Comparison of ENCODE assay signal across 8 cellular contexts in the genomic region with DNA sequence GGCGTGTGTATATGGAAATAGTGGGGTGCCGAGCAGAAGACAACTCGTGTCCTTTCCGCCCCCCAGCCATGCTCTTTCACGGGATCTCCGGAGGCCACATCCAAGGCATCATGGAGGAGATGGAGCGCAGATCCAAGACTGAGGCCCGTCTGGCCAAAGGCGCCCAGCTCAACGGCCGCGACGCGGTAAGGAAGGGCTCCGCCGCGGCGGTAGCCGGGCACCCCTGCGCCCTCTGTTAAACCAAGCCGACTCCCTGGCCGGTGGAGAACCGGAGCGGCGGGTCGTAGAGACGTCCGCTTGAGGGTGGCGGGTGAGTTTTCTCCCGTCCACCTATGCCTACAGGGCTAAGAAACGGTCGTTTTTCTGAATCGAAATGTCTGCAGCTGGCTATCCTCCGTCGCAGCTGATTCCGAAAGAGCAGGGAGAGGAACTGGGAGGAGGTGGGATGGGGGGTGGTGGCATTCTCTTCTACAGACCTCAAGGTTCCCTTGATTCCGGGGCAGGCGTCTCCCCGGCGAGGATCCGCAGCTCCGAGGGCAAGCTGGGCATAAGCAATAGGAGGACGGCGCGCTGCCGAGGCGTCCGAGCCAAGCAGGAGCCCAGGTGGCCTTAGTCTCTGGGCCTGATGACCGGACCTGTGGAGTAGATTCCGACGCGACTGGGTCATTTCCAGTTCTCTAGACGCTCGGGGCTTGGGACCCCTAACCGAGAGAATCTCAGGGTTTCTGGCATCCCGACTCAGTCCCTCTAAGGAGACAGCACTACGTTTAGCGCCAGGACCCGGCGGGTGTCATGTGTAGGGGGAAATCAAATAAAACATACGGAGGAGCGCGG. TPM values are rescaled to one million over a fixed set of nuclear protein-coding genes. Genes with fewer than 3 reads are reported as not detected.
DNase-seq lines count a peak whose midpoint lies in the region; ATAC-seq and TF ChIP-seq lines count a peak whose summit lies in the region.

No MANE protein-coding gene starts in this region.

- POLR2A ChIA-PET in CD8-positive, alpha-beta T cell (lab: Charles Lee): interaction anchor here (0.6 to 2.9 kb wide), 4 partner anchors 10 to 298 kb away, joined by 3 to 7 read pairs (median 4); a partner anchor contains a TSS

- peaks cover 71% of the 10 kb centered on the region for H3K4me1 Mint-ChIP-seq in CD8-positive, alpha-beta T cell (ENCODE audit: low read depth)

- no peaks in the 10 kb centered on the region for H3K9me3 ChIP-seq in CD8-positive, alpha-beta T cell (ENCODE audit: low read length)
- no peaks in the 10 kb centered on the region for H3K9me3 ChIP-seq in breast epithelium
- no peaks in the 10 kb centered on the region for H3K9me3 ChIP-seq in mucosa of rectum (ENCODE audit: control insufficient read depth in 2 of 2, low read length in 2 of 2)
- no peaks in the 10 kb centered on the region for H3K9me3 ChIP-seq in uterus

- peaks cover 97% of the 10 kb centered on the region for H3K27me3 Mint-ChIP-seq in CD8-positive, alpha-beta T cell (ENCODE audit: low read depth)

- H3K9ac ChIP-seq in mucosa of rectum (ENCODE audit: low read depth in 1 of 2, low read length in 2 of 2): no peak overlapping the region

- peaks cover 77% of the 10 kb centered on the region for H3K27me3 ChIP-seq in CD8-positive, alpha-beta T cell (ENCODE audit: insufficient read depth, low read length)
- H3K27me3 ChIP-seq in breast epithelium: peaks cover 7 to 96% of the 10 kb centered on the region in 2 donors
- peaks cover 82 to 87% of the 10 kb centered on the region in 2 donors for H3K27me3 ChIP-seq in mucosa of rectum (ENCODE audit: control insufficient read depth in 2 of 2, insufficient read depth in 2 of 2, low read length in 2 of 2)
- peaks cover 23 to 75% of the 10 kb centered on the region in 2 donors for H3K27me3 ChIP-seq in uterus

- no peak for TF ChIP-seq CTCF in CD8-positive, alpha-beta T cell (IDR thresholded peaks at IDR 0.05)
- no peak for TF ChIP-seq CTCF in breast epithelium (IDR thresholded peaks at IDR 0.05)
- TF ChIP-seq CTCF in uterus (IDR thresholded peaks at IDR 0.05): no peak

- H3K4me3 ChIP-seq in CD8-positive, alpha-beta T cell (ENCODE audit: low read depth, low read length): peak overlapping the region; percentile 6
- H3K4me3 ChIP-seq in breast epithelium: peak overlapping the region; percentile 14 to 61 (median 28)
- peak overlapping the region; percentile 53 to 65 for H3K4me3 ChIP-seq in mucosa of rectum (ENCODE audit: low read length in 2 of 2)
- H3K4me3 ChIP-seq in uterus: peak overlapping the region in 1 of 2 donors; percentile 36

- intact Hi-C loops in CD8-positive, alpha-beta T cell (cut with DNase I, micrococcal nuclease): loop anchor here in 1 of 2 experiments (1.0 kb wide), 2 partner anchors 9 to 15 kb away; no protein-coding TSS in a partner anchor
- intact Hi-C loops in breast epithelium (cut with DNase I; ENCODE audit: low total_unique reads): no loop called here
- intact Hi-C loops in uterus (cut with DNase I; ENCODE audit: low total_unique reads): no loop called here

- ATAC-seq in CD8-positive, alpha-beta T cell: peak; percentile 23
- no peak for ATAC-seq in HG02884 (IDR thresholded peaks at IDR 0.05; ENCODE audit: unreplicated experiment)
- ATAC-seq in HG02852 (IDR thresholded peaks at IDR 0.05; ENCODE audit: unreplicated experiment): no peak

- H3K27ac Mint-ChIP-seq in CD8-positive, alpha-beta T cell: no peak overlapping the region

- H3K4me1 ChIP-seq in CD8-positive, alpha-beta T cell (ENCODE audit: insufficient read depth, low read length): peaks cover 59% of the 10 kb centered on the region
- H3K4me1 ChIP-seq in breast epithelium (peaks cover 9 to 28% of the 10 kb centered on the region in 2 donors), mucosa of rectum (ENCODE audit: control insufficient read depth in 2 of 2, insufficient read depth in 2 of 2, low read length in 2 of 2) (peaks cover 25 to 39% of the 10 kb centered on the region in 2 donors), uterus (peaks cover 0 to 4% of the 10 kb centered on the region in 2 donors)

- no peaks in the 10 kb centered on the region for H3K36me3 Mint-ChIP-seq in CD8-positive, alpha-beta T cell

- CTCF ChIA-PET in CD8-positive, alpha-beta T cell (lab: Charles Lee): interaction anchor here (0.6 to 1.4 kb wide), 3 partner anchors 11 to 260 kb away, joined by 3 to 4 read pairs (median 4); no protein-coding TSS in a partner anchor

- H3K27ac ChIP-seq in CD8-positive, alpha-beta T cell (ENCODE audit: low read depth, low read length): no peak overlapping the region
- H3K27ac ChIP-seq in breast epithelium (no peak overlapping the region), mucosa of rectum (ENCODE audit: low read depth in 2 of 2, low read length in 2 of 2) (no peak overlapping the region), uterus (no peak overlapping the region)

- no peaks in the 10 kb centered on the region for H3K36me3 ChIP-seq in CD8-positive, alpha-beta T cell (ENCODE audit: insufficient read depth, low read length)
- H3K36me3 ChIP-seq in breast epithelium (no peaks in the 10 kb centered on the region), mucosa of rectum (ENCODE audit: control insufficient read depth in 2 of 2, insufficient read depth in 2 of 2, low read length in 2 of 2) (no peaks in the 10 kb centered on the region), uterus (no peaks in the 10 kb centered on the region)

- peak overlapping the region; percentile 68 for H3K4me3 Mint-ChIP-seq in CD8-positive, alpha-beta T cell

- DNase-seq in CD8-positive, alpha-beta T cell: no peak
- DNase-seq in M059J (ENCODE audit: low read depth) (peak; percentile 58), breast epithelium (ENCODE audit: low spot score in 2 of 2) (no peak), NCI-H2171 (lab: John Stamatoyannopoulos, UW) (no peak), uterus (no peak)

- no peaks in the 10 kb centered on the region for H3K9me3 Mint-ChIP-seq in CD8-positive, alpha-beta T cell

- no peak for TF ChIP-seq POLR2A in breast epithelium (IDR thresholded peaks at IDR 0.05)
- no peak for TF ChIP-seq POLR2A in uterus (IDR thresholded peaks at IDR 0.05)

RNA-seq across cellular contexts. Expression of a gene that starts 0.9 kb away (rescaled TPM):
- total RNA-seq in CD8-positive, alpha-beta T cell: not detected
- 3.2 and 7.0 TPM in 2 replicates for total RNA-seq in M059J (2014; rRNA removed; shearing (Covaris generic))
- total RNA-seq in breast epithelium (not detected), uterus (1 to 10 TPM in 1 of 4 donors, under 1 TPM in 2, not detected in 1; 0.29 to 3.6 (median 0.46) TPM)

RNA-seq across cellular contexts. Expression of a gene that starts 15.6 kb away (rescaled TPM):
- total RNA-seq in CD8-positive, alpha-beta T cell: not detected
- total RNA-seq in M059J (2014; rRNA removed; shearing (Covaris generic)): 13.5 and 20.4 TPM in 2 replicates
- total RNA-seq in breast epithelium (1 to 10 TPM; 2.0 to 2.6 (median 2.6) TPM), uterus (10 to 100 TPM in 1 of 4 donors, 1 to 10 TPM in 2, not detected in 1; 1.9 to 11.0 (median 5.0) TPM)
